In genomic region chr20:4192378-4193048, GRCh38 we compare ENCODE assay signal across 18 cellular contexts. TPM values are rescaled to one million over a fixed set of nuclear protein-coding genes. Genes with fewer than 3 reads are reported as not detected.
DNase-seq lines count a peak whose midpoint lies in the region; ATAC-seq and TF ChIP-seq lines count a peak whose summit lies in the region.
"Had no signal": no experiment of that assay in that cellular context is flagged by ENCODE, and none has a peak within 500 bp of the region (broad histone marks: within the 10 kb centered on the region; RNA-seq: fewer than 3 reads in every experiment).

No MANE protein-coding gene starts in this region.

- H3K9me3 Mint-ChIP-seq in activated naive CD4-positive, alpha-beta T cell treated with anti-CD3 and anti-CD28 coated beads, Interleukin-2, amount 50 U/mL, for 72 hours, result no peaks in the 10 kb centered on the region
- H3K9me3 Mint-ChIP-seq: activated naive CD8-positive, alpha-beta T cell treated with anti-CD3 and anti-CD28 coated beads, Interleukin-2, amount 10 ng/mL, durations not matched to agents 7 days and 5 days; CD4-positive, alpha-beta T cell; IgD-negative memory B cell; neural progenitor cell had no signal

- ATAC-seq in omental fat pad (ENCODE audit: low FRiP score), result peak; percentile 20
- ATAC-seq in activated naive CD4-positive, alpha-beta T cell treated with anti-CD3 and anti-CD28 coated beads, Interleukin-2, amount 50 U/mL, for 72 hours, result no peak
- ATAC-seq: stimulated activated naive CD8-positive, alpha-beta T cell treated with anti-CD3 and anti-CD28 coated beads, Interleukin-15, Interleukin-2, amounts not matched to agents 100 U/mL and 50 U/mL, for 24 hours had no signal

- TF ChIP-seq CTCF in cardiac fibroblast (IDR thresholded peaks at IDR 0.05; ENCODE audit: low read depth, low read length) (no peak), omental fat pad (IDR thresholded peaks at IDR 0.05) (no peak)

- no peak overlapping the region for H3K27ac Mint-ChIP-seq in activated naive CD4-positive, alpha-beta T cell treated with anti-CD3 and anti-CD28 coated beads, Interleukin-2, amount 50 U/mL, for 72 hours
- H3K27ac Mint-ChIP-seq: activated naive CD8-positive, alpha-beta T cell treated with anti-CD3 and anti-CD28 coated beads, Interleukin-2, amount 10 ng/mL, durations not matched to agents 7 days and 5 days; CD4-positive, alpha-beta T cell; IgD-negative memory B cell; neural progenitor cell had no signal

- no peak overlapping the region for H3K4me3 ChIP-seq in cardiac fibroblast (replicated peaks in 1 of 2; ENCODE audit: low read depth in 2 of 2, low read length in 2 of 2)
- H3K4me3 ChIP-seq: neural progenitor cell had no signal

- DNase-seq in HPDE6-E6E7 (ENCODE audit: extremely low spot score), result peak; percentile 69
- peak; percentile 89 for DNase-seq in OCI-M2 (lab: John Stamatoyannopoulos, UW; ENCODE audit: unreplicated experiment)
- DNase-seq in cardiac fibroblast (ENCODE audit: low read depth in 2 of 2), result peak; percentile 71 to 76
- no peak for DNase-seq in omental fat pad (ENCODE audit: low spot score)
- DNase-seq in stimulated activated CD4-positive, alpha-beta T cell treated with anti-CD3 and anti-CD28 coated beads, Interleukin-1b, Interleukin-23, amount 100 ng/mL, for 48 hours, result no peak
- DNase-seq in germinal center (ENCODE audit: low spot score), result no peak
- DNase-seq in activated naive CD4-positive, alpha-beta T cell treated with anti-CD3 and anti-CD28 coated beads, Interleukin-2, amount 50 U/mL, for 72 hours (ENCODE audit: low spot score in 2 of 2), result no peak
- no peak for DNase-seq in SKM-1 (lab: John Stamatoyannopoulos, UW; ENCODE audit: unreplicated experiment)
- DNase-seq: activated CD8-positive, alpha-beta memory T cell treated with anti-CD3 and anti-CD28 coated beads, Interleukin-2, amount 50 U/mL, for 48 hours; activated naive CD8-positive, alpha-beta T cell treated with anti-CD3 and anti-CD28 coated beads, Interleukin-2, amount 10 ng/mL, durations not matched to agents 7 days and 5 days; CD4-positive, alpha-beta T cell; GDM1; mesenchymal stem cell; NCI-H1930; NCI-H774; stimulated activated naive CD8-positive, alpha-beta T cell treated with anti-CD3 and anti-CD28 coated beads, Interleukin-15, Interleukin-2, amounts not matched to agents 100 U/mL and 50 U/mL, for 24 hours had no signal

- H3K36me3 Mint-ChIP-seq in activated naive CD4-positive, alpha-beta T cell treated with anti-CD3 and anti-CD28 coated beads, Interleukin-2, amount 50 U/mL, for 72 hours, result no peaks in the 10 kb centered on the region
- H3K36me3 Mint-ChIP-seq: activated naive CD8-positive, alpha-beta T cell treated with anti-CD3 and anti-CD28 coated beads, Interleukin-2, amount 10 ng/mL, durations not matched to agents 7 days and 5 days; IgD-negative memory B cell; neural progenitor cell had no signal

RNA-seq across cellular contexts. Expression of gene SMOX, which starts 43.9 kb away (rescaled TPM):
- total RNA-seq in omental fat pad, result 10 to 100 TPM in 2 of 4 donors, 1 to 10 TPM in 2; 5.0 to 81.2 (median 37.8) TPM
- total RNA-seq in activated naive CD4-positive, alpha-beta T cell treated with anti-CD3 and anti-CD28 coated beads, Interleukin-2, amount 50 U/mL, for 72 hours, result 1 to 10 TPM; 1.3 to 2.2 TPM

RNA-seq across cellular contexts. Expression of gene ADRA1D, which starts 56.6 kb away (rescaled TPM):
- not detected for total RNA-seq in omental fat pad
- total RNA-seq in activated naive CD4-positive, alpha-beta T cell treated with anti-CD3 and anti-CD28 coated beads, Interleukin-2, amount 50 U/mL, for 72 hours, result not detected
- total RNA-seq: activated naive CD8-positive, alpha-beta T cell treated with anti-CD3 and anti-CD28 coated beads, Interleukin-2, amount 10 ng/mL, durations not matched to agents 7 days and 5 days; CD4-positive, alpha-beta T cell had no signal

Comparison
In these comparisons a context has a peak if more than half of its experiments do, and no peak if none do; other contexts are left out.
1. DNase-seq: peak in HPDE6-E6E7 (single experiment), OCI-M2 (single experiment) and cardiac fibroblast (2 of 2); none in omental fat pad (single experiment), stimulated activated CD4-positive, alpha-beta T cell treated with anti-CD3 and anti-CD28 coated beads, Interleukin-1b, Interleukin-23, amount 100 ng/mL, for 48 hours (single experiment), germinal center (single experiment), activated naive CD4-positive, alpha-beta T cell treated with anti-CD3 and anti-CD28 coated beads, Interleukin-2, amount 50 U/mL, for 72 hours (0 of 2) and SKM-1 (single experiment).